Comparison of ENCODE assay signal across 19 cellular contexts in the genomic region with DNA sequence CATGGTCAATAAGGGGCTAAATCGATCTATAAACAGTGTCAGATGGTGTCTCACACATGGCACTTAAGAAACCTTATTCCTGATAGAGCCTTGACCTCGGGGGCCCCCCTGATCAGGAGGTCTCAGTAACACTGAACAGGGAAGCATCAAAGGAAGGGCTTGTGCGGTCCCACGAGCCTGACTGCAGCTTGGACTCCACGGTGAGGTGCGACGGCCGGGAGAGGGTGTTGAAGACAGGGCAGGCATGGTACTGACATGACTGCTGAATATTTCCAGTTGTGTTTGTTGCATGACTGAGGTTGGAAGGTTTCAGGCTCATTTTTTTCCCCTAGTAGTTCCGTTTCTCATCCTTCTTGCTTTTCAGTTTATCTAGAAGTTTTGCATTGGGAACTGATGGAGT.
"Had no signal": no experiment of that assay in that cellular context is flagged by ENCODE, and none has a peak within 500 bp of the region (broad histone marks: within the 10 kb centered on the region; RNA-seq: fewer than 3 reads in every experiment).

No MANE protein-coding gene starts in this region.

- H3K4me3 ChIP-seq: lung, prostate gland, right atrium auricular region, smooth muscle cell, suprapubic skin, transverse colon, vagina had no signal

- H3K36me3 Mint-ChIP-seq: memory B cell, natural killer cell had no signal

- H3K9me3 ChIP-seq: prostate gland, right atrium auricular region, suprapubic skin, transverse colon, vagina had no signal

- H3K9me3 Mint-ChIP-seq: effector memory CD8-positive, alpha-beta T cell; memory B cell; natural killer cell; stimulated activated naive CD8-positive, alpha-beta T cell treated with anti-CD3 and anti-CD28 coated beads, Interleukin-15, amount 100 ng/mL, for 72 hours had no signal

- H3K4me1 ChIP-seq: prostate gland, right atrium auricular region had no signal

- DNase-seq: cortex of kidney; effector memory CD8-positive, alpha-beta T cell; erythroblast; head of caudate nucleus; natural killer cell; stimulated activated CD4-positive, alpha-beta T cell treated with anti-CD3 and anti-CD28 coated beads, Interleukin-12 subunit alpha, Interleukin-12 subunit beta, amount 100 ng/mL, for 4 hours; stimulated activated CD4-positive, alpha-beta T cell treated with anti-CD3 and anti-CD28 coated beads, Interleukin-1b, Interleukin-23, amount 100 ng/mL, for 48 hours; stimulated activated CD4-positive, alpha-beta T cell treated with anti-CD3 and anti-CD28 coated beads, Interleukin-4, amount 100 ng/mL, for 1 hour; stimulated activated CD8-positive, alpha-beta memory T cell treated with anti-CD3 and anti-CD28 coated beads, Interleukin-4, amount 100 ng/mL, for 48 hours; stimulated activated naive CD4-positive, alpha-beta T cell; stimulated activated naive CD8-positive, alpha-beta T cell treated with anti-CD3 and anti-CD28 coated beads, Interleukin-15, amount 100 ng/mL, for 72 hours; transverse colon had no signal

- H3K4me2 ChIP-seq: smooth muscle cell had no signal

- H3K27me3 ChIP-seq: right atrium auricular region, suprapubic skin, transverse colon, vagina had no signal

- H3K27ac ChIP-seq: prostate gland, right atrium auricular region, suprapubic skin, transverse colon, vagina had no signal

- H3K27ac Mint-ChIP-seq: effector memory CD8-positive, alpha-beta T cell; memory B cell; natural killer cell had no signal

- H3K4me3 Mint-ChIP-seq: effector memory CD8-positive, alpha-beta T cell; memory B cell; natural killer cell; stimulated activated naive CD8-positive, alpha-beta T cell treated with anti-CD3 and anti-CD28 coated beads, Interleukin-15, amount 100 ng/mL, for 72 hours had no signal

- H3K4me1 Mint-ChIP-seq: memory B cell; natural killer cell; stimulated activated naive CD8-positive, alpha-beta T cell treated with anti-CD3 and anti-CD28 coated beads, Interleukin-15, amount 100 ng/mL, for 72 hours had no signal

- H3K36me3 ChIP-seq: prostate gland, right atrium auricular region, suprapubic skin, transverse colon, vagina had no signal
